In genomic region chr1:7871136-7871535, GRCh38 we compare ENCODE assay signal across 22 cellular contexts. TPM values are rescaled to one million over a fixed set of nuclear protein-coding genes. Genes with fewer than 3 reads are reported as not detected.
"Had no signal": no experiment of that assay in that cellular context is flagged by ENCODE, and none has a peak within 500 bp of the region (broad histone marks: within the 10 kb centered on the region; RNA-seq: fewer than 3 reads in every experiment).

No MANE protein-coding gene starts in this region.

- H3K4me3 ChIP-seq: MG63, SJSA1, SK-N-MC had no signal

- DNase-seq: Karpas-422, KG1, MG63, NCI-H1092, NCI-H1105 treated with DMSO at 0.1 percent for 48 hours, NCI-H1417 treated with DMSO at 0.1 percent for 48 hours, NCI-H146, NCI-H1694 treated with DMSO at 0.1 percent for 48 hours, NCI-H1930, NCI-H2081, NCI-H2107, NCI-H2227 treated with DMSO at 0.1 percent for 48 hours, NCI-H524, NCI-H526 treated with DMSO at 0.1 percent for 48 hours, NCI-H748 treated with DMSO at 0.1 percent for 48 hours, Right ventricle myocardium superior, RPMI8226, SIG-M5 had no signal

- H3K27me3 ChIP-seq: MG63, SJSA1 had no signal

- H3K4me1 ChIP-seq: SJSA1 had no signal

- H3K27ac ChIP-seq: HL-60, SJSA1, SK-N-MC had no signal

- H3K9me3 ChIP-seq: MG63, SJSA1 had no signal

- H3K36me3 ChIP-seq: MG63, SJSA1 had no signal

RNA-seq across cellular contexts. Expression of gene UTS2, which starts 18.3 kb away (rescaled TPM):
- total RNA-seq: NCI-H460, Right ventricle myocardium superior, SJSA1 had no signal
